Comparison of ENCODE assay signal across 8 cellular contexts in the genomic region with DNA sequence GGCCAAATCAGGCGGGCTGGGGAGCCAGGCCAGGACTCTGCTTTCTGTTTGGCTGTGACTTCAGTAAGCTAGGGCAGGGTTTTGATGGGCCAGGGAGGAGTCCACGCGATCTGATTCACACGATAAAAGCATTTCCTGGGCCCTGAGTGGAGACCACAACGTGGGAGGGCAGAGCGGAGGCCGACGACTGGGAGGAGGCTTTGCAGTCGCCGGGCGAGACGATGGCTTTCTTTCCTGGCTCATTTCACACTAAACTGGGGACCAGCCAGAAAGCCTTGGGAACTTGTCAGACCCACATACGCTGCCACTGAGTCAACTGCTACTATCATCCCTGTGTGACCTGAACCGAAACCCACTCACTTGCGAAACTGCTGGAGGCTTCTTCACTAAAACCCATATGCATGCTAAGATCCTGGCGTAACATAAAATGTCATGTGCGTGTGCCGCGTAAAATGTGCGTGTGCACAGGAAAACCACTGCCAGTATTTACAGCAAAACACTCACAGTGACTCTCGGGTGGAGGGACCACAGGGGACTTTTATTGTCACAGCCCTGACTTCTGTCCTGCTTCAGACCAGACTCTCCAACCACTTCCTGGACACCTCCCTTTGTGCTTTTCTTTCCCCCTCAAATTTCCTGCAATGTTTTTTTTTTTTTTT. TPM values are rescaled to one million over a fixed set of nuclear protein-coding genes. Genes with fewer than 3 reads are reported as not detected.
DNase-seq lines count a peak whose midpoint lies in the region; ATAC-seq and TF ChIP-seq lines count a peak whose summit lies in the region.

No MANE protein-coding gene starts in this region.

- no peaks in the 10 kb centered on the region for H4K20me1 ChIP-seq in BLaER1

- H3K4me3 ChIP-seq in BLaER1 (peak overlapping the region; percentile 25; the same call in 1 of the 2 replicates), WI38 (ENCODE audit: low read depth, low read length) (peak overlapping the region; percentile 36), mucosa of stomach (ENCODE audit: low read length) (no peak overlapping the region)

- TF ChIP-seq CTCF in WI38 (IDR thresholded peaks at IDR 0.05; ENCODE audit: low read depth, low read length): no peak
- no peak for TF ChIP-seq CTCF in brain (conservative IDR thresholded peaks at IDR 0.05)

- peaks cover 13% of the 10 kb centered on the region for H3K27me3 Mint-ChIP-seq in brain

- no peaks in the 10 kb centered on the region for H3K9me3 ChIP-seq in BLaER1
- no peaks in the 10 kb centered on the region for H3K9me3 ChIP-seq in mucosa of stomach (ENCODE audit: control insufficient read depth, low read length)

- H3K4me1 ChIP-seq in BLaER1: peaks cover 61% of the 10 kb centered on the region
- peaks cover 4% of the 10 kb centered on the region for H3K4me1 ChIP-seq in mucosa of stomach (ENCODE audit: control insufficient read depth, insufficient read depth, low read length)

- peak; percentile 54 for ATAC-seq in HG02798 (IDR thresholded peaks at IDR 0.05; ENCODE audit: poor library complexity, unreplicated experiment)
- ATAC-seq in HG02571 (IDR thresholded peaks at IDR 0.05; ENCODE audit: unreplicated experiment): no peak

- H3K27me3 ChIP-seq in BLaER1 (no peaks in the 10 kb centered on the region), mucosa of stomach (ENCODE audit: control insufficient read depth, insufficient read depth, low read length) (no peaks in the 10 kb centered on the region)

- H3K9me3 Mint-ChIP-seq in brain: peaks cover 0 to 3% (median 0%) of the 10 kb centered on the region in 5 experiments

- peak overlapping the region; percentile 74 for H3K27ac ChIP-seq in BLaER1

- peak overlapping the region in 4 of 5 experiments; percentile 69 to 83 (median 72) for H3K27ac Mint-ChIP-seq in brain

- H3K36me3 Mint-ChIP-seq in brain: no peaks in the 10 kb centered on the region

- peak overlapping the region in 1 of 5 experiments; percentile 25 for H3K4me3 Mint-ChIP-seq in brain

- peak overlapping the region; percentile 90 for H3K4me2 ChIP-seq in BLaER1

- H3K36me3 ChIP-seq in BLaER1 (no peaks in the 10 kb centered on the region), mucosa of stomach (ENCODE audit: control insufficient read depth, insufficient read depth, low read length) (no peaks in the 10 kb centered on the region)

- H3K9ac ChIP-seq in BLaER1 (peak overlapping the region; percentile 48; the same call in 1 of the 2 replicates), mucosa of stomach (ENCODE audit: low read length) (peak overlapping the region; percentile 43)

- DNase-seq in stimulated activated CD8-positive, alpha-beta memory T cell treated with anti-CD3 and anti-CD28 coated beads, Interleukin-7, amount 100 ng/mL, for 48 hours (ENCODE audit: extremely low read depth in 1 of 2, low read depth in 1 of 2): peak; percentile 76 to 92
- no peak for DNase-seq in GM19238 (ENCODE audit: insufficient read length, low spot score)

- H3K4me1 Mint-ChIP-seq in brain: peaks cover 19% of the 10 kb centered on the region

RNA-seq across cellular contexts. Expression of a gene that starts 14.2 kb away (rescaled TPM):
- 6.7 TPM for polyA plus RNA-seq in brain (ENCODE audit: insufficient read depth, low read depth, low replicate concordance)

RNA-seq across cellular contexts. Expression of a gene that starts 22.1 kb away (rescaled TPM):
- polyA plus RNA-seq in brain (ENCODE audit: insufficient read depth, low read depth, low replicate concordance): 6.8 TPM

RNA-seq across cellular contexts. Expression of a gene that starts 24.4 kb away (rescaled TPM):
- 9.9 TPM for polyA plus RNA-seq in brain (ENCODE audit: insufficient read depth, low read depth, low replicate concordance)

RNA-seq across cellular contexts. Expression of a gene that starts 48.0 kb away (rescaled TPM):
- not detected for polyA plus RNA-seq in brain (ENCODE audit: insufficient read depth, low read depth, low replicate concordance)
